In the genomic region with DNA sequence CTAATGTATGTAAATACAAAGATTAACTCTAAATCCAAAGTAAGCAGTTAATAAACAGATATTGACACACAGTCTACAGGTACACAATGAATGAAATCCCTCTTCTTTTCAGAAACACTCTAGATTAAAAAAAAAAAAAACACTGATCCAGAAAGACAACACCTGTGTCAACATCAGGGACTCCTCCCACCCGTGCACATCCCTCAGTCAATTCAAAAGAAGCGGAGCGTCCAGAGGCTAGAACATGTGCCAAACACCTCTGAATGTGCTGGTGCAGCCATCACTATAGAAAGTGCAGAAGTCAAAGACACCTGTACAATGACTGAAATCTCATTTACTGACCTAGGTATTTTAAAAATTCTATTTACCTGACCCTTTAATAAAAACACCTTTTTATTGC, we compare ENCODE assay signal across 19 cellular contexts.
A peak's percentile ranks its signal among the peaks of the same experiment; 100 is the strongest.
DNase-seq lines count a peak whose midpoint lies in the region; ATAC-seq and FAIRE-seq lines count a peak whose summit lies in the region.
"Had no signal": no experiment of that assay in that cellular context is flagged by ENCODE, and none has a peak within 500 bp of the region (broad histone marks: within the 10 kb centered on the region; RNA-seq: fewer than 3 reads in every experiment).

No MANE protein-coding gene starts in this region.

- H3K9me3 Mint-ChIP-seq in memory B cell = peaks cover 3% of the 10 kb centered on the region

- peaks cover 6% of the 10 kb centered on the region for H3K4me1 Mint-ChIP-seq in memory B cell

- H3K36me3 Mint-ChIP-seq in memory B cell = no peaks in the 10 kb centered on the region

- DNase-seq in NCI-H1417 (lab: John Stamatoyannopoulos, UW) (peak; percentile 33 to 81 (median 73)), NCI-H1417 treated with DMSO at 0.1 percent for 48 hours (lab: John Stamatoyannopoulos, UW) (no peak), NCI-H187 (lab: John Stamatoyannopoulos, UW) (peak; percentile 18 to 24), NCI-H510A (lab: John Stamatoyannopoulos, UW) (peak; percentile 33), memory B cell (ENCODE audit: low spot score in 2 of 2) (no peak), GM19238 (ENCODE audit: insufficient read length, low spot score) (no peak), urothelium cell line (ENCODE audit: low spot score) (no peak)
- DNase-seq: activated CD4-positive, alpha-beta T cell treated with anti-CD3 and anti-CD28 coated beads, Interleukin-2, amount 10 ng/mL, durations not matched to agents 7 days and 5 days; activated effector memory CD4-positive, alpha-beta T cell treated with Interleukin-2 at 50 U/mL for 16 hours; cortex of kidney; glutamatergic neuron; H7; retina; T-helper 1 cell; upper lobe of right lung had no signal

- H3K27me3 Mint-ChIP-seq in memory B cell = peaks cover 2% of the 10 kb centered on the region
- H3K27me3 Mint-ChIP-seq: activated CD4-positive, alpha-beta T cell treated with anti-CD3 and anti-CD28 coated beads, Interleukin-2, amount 10 ng/mL, durations not matched to agents 7 days and 5 days had no signal

- no peak for FAIRE-seq in urothelium cell line (lab: Jason Lieb, UNC)
- FAIRE-seq: bronchial epithelial cell, G401.6 had no signal

- H3K27ac Mint-ChIP-seq in memory B cell = peak overlapping the region; percentile 8
- H3K27ac Mint-ChIP-seq: activated CD4-positive, alpha-beta T cell treated with anti-CD3 and anti-CD28 coated beads, Interleukin-2, amount 10 ng/mL, durations not matched to agents 7 days and 5 days; B cell had no signal

- H3K4me3 Mint-ChIP-seq in memory B cell = no peak overlapping the region
- H3K4me3 Mint-ChIP-seq: activated CD4-positive, alpha-beta T cell treated with anti-CD3 and anti-CD28 coated beads, Interleukin-2, amount 10 ng/mL, durations not matched to agents 7 days and 5 days; B cell had no signal

- ATAC-seq in memory B cell (ENCODE audit: low read depth) = no peak
- no peak for ATAC-seq in GM21390 (IDR thresholded peaks at IDR 0.05; ENCODE audit: unreplicated experiment)

Comparison
In these comparisons a context has a peak if more than half of its experiments do, and no peak if none do; other contexts are left out.
1. DNase-seq: peak in NCI-H1417 (3 of 3), NCI-H187 (2 of 2) and NCI-H510A (single experiment); none in NCI-H1417 treated with DMSO at 0.1 percent for 48 hours (single experiment), memory B cell (0 of 2), GM19238 (single experiment) and urothelium cell line (single experiment).